Comparison of ENCODE assay signal across 24 cellular contexts in the genomic region with DNA sequence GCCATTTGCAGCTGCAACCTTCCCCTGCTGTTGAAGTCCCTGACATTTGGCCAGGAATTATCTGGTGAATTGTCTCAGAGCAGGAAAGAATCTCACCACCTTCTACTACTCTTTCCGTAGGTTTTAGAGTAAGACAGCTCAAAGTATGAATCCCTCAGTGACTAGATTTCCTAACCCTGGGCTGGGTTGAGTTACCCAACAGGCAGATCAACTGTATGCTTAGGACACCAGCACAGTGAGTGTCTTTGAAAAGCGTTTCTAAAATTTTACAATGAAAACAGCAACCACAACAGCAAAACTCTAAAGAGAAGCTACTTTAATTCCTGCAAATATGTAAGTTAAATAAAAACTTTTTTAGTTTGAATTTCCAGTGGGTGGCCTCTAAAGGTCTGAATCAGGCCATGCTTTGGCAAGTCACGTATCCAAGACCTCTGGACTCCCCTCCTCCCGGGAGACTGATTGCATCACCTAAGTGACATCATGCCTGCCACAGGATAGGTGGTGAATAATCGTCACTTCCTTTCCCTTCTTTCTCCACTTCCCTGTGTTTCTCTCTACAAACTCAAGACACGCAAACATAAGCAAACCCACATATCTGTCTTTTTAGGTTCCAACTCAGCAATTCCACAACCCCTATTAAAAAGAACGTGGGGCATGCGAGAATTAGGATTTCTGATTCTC. TPM values are rescaled to one million over a fixed set of nuclear protein-coding genes. Genes with fewer than 3 reads are reported as not detected.
DNase-seq lines count a peak whose midpoint lies in the region; ATAC-seq, FAIRE-seq and TF ChIP-seq lines count a peak whose summit lies in the region.
"Had no signal": no experiment of that assay in that cellular context is flagged by ENCODE, and none has a peak within 500 bp of the region (broad histone marks: within the 10 kb centered on the region; RNA-seq: fewer than 3 reads in every experiment).

No MANE protein-coding gene starts in this region.

- TF ChIP-seq RAD21 in HepG2 (CRISPR knock-in tag; IDR thresholded peaks at IDR 0.05): no peak

- no peak overlapping the region for H3K4me3 ChIP-seq in HepG2 (replicated peaks in 1 of 3; ENCODE audit: insufficient read depth in 1 of 3, low read depth in 2 of 3, low read length in 3 of 3)
- no peak overlapping the region for H3K4me3 ChIP-seq in right lobe of liver
- no peak overlapping the region for H3K4me3 ChIP-seq in fibroblast of mammary gland (ENCODE audit: control insufficient read depth, low read depth, low read length)
- H3K4me3 ChIP-seq in smooth muscle cell: no peak overlapping the region
- H3K4me3 ChIP-seq: BLaER1, coronary artery, SJCRH30, spleen had no signal

- H3K27ac ChIP-seq in HepG2 (ENCODE audit: extremely low read length, insufficient read depth, low read length) (no peak overlapping the region), right lobe of liver (no peak overlapping the region), smooth muscle cell (ENCODE audit: low read depth) (peak overlapping the region; percentile 54)
- H3K27ac ChIP-seq: BLaER1, coronary artery, foreskin keratinocyte, SJCRH30, spleen had no signal

- H4K20me1 ChIP-seq in HepG2 (ENCODE audit: insufficient read depth, low read length) (no peaks in the 10 kb centered on the region), smooth muscle cell (ENCODE audit: low read depth) (no peaks in the 10 kb centered on the region)
- H4K20me1 ChIP-seq: BLaER1 had no signal

- in situ Hi-C loops in HepG2 (cut with HindIII; ENCODE audit: extremely low pct_ligation_motif_present, low pct_unique_long_range_greater_than_20kb): no loop called here

- WGBS in HepG2 (ENCODE audit: low lambda C conversion rate): 28% methylated on average over 8 of the region's 8 CpGs
- WGBS in right lobe of liver (ENCODE audit: insufficient coverage, low coverage, low lambda C conversion rate, missing lambda C conversion rate): 54% methylated on average over 6 of the region's 8 CpGs
- WGBS in smooth muscle cell (ENCODE audit: low lambda C conversion rate): 71% methylated on average over 8 of the region's 8 CpGs

- no peaks in the 10 kb centered on the region for H3F3A ChIP-seq in smooth muscle cell (ENCODE audit: low read depth)

- H2AFZ ChIP-seq in HepG2 (ENCODE audit: low read length): no peak overlapping the region
- peak overlapping the region; percentile 7 for H2AFZ ChIP-seq in smooth muscle cell (ENCODE audit: low read depth)

- POLR2A ChIA-PET in HepG2 (lab: Yijun Ruan, JAX): no interaction called here

- intact Hi-C loops in HepG2 (cut with micrococcal nuclease; ENCODE audit: unreplicated experiment) (no loop called here), right lobe of liver (cut with DNase I) (no loop called here)

- no peaks in the 10 kb centered on the region for H3K36me3 ChIP-seq in HepG2 (replicated peaks in 1 of 2; ENCODE audit: control insufficient read depth in 1 of 2, insufficient read depth in 2 of 2, low read length in 2 of 2)
- no peaks in the 10 kb centered on the region for H3K36me3 ChIP-seq in right lobe of liver
- no peaks in the 10 kb centered on the region for H3K36me3 ChIP-seq in smooth muscle cell (ENCODE audit: low read depth)
- H3K36me3 ChIP-seq: BLaER1, SJCRH30, spleen had no signal

- H3K79me2 ChIP-seq in HepG2 (ENCODE audit: insufficient read depth, low read length) (no peaks in the 10 kb centered on the region), smooth muscle cell (ENCODE audit: low read depth) (no peaks in the 10 kb centered on the region)

- TF ChIP-seq EP300 in HepG2 (IDR thresholded peaks at IDR 0.05; ENCODE audit: low read depth in 2 of 2, low read length in 2 of 2): no peak
- no peak for TF ChIP-seq EP300 in HepG2 (CRISPR knock-in tag; IDR thresholded peaks at IDR 0.05; ENCODE audit: borderline replicate concordance)

- TF ChIP-seq CTCF in HepG2 (CRISPR knock-in tag; IDR thresholded peaks at IDR 0.05) (no peak), right lobe of liver (IDR thresholded peaks at IDR 0.05) (no peak), fibroblast of mammary gland (conservative IDR thresholded peaks at IDR 0.05; ENCODE audit: control insufficient read depth, insufficient read depth, low read depth, low read length) (no peak), smooth muscle cell (IDR thresholded peaks at IDR 0.05; ENCODE audit: borderline replicate concordance, insufficient read depth, poor library complexity, severe bottlenecking) (no peak)

- DNase-seq in HepG2 (ENCODE audit: low spot score): no peak
- no peak for DNase-seq in right lobe of liver
- peak; percentile 20 for DNase-seq in RKO (ENCODE audit: low spot score)
- peak; percentile 56 for DNase-seq in fibroblast of mammary gland (ENCODE audit: low read depth)
- no peak for DNase-seq in smooth muscle cell (lab: John Stamatoyannopoulos, UW; ENCODE audit: unreplicated experiment)
- no peak for DNase-seq in activated CD8-positive, alpha-beta memory T cell treated with anti-CD3 and anti-CD28 coated beads, Interleukin-2, amount 50 U/mL, for 4 hours
- DNase-seq in NCI-H226: no peak
- DNase-seq: activated T-cell treated with anti-CD3 and anti-CD28 coated beads, Interleukin-2, amount 50 U/mL, for 72 hours; kidney glomerular epithelial cell; natural killer cell; NCI-H1417; NCI-H2171; SJCRH30; spleen; stimulated activated CD4-positive, alpha-beta T cell treated with anti-CD3 and anti-CD28 coated beads, Interleukin-4, amount 100 ng/mL, for 4 hours had no signal

- ATAC-seq in HepG2 (no peak), right lobe of liver (no peak), HG02763 (IDR thresholded peaks at IDR 0.05; ENCODE audit: unreplicated experiment) (no peak)
- ATAC-seq: activated CD4-positive, CD25-positive, alpha-beta regulatory T cell treated with anti-CD3 and anti-CD28 coated beads, Interleukin-2, amount 50 U/mL, for 24 hours; activated T-cell treated with anti-CD3 and anti-CD28 coated beads, Interleukin-2, amount 50 U/mL, for 72 hours had no signal

- CTCF ChIA-PET in HepG2 (lab: Yijun Ruan, JAX; ENCODE audit: low intra/inter-chr PET ratio, low total read pairs): no interaction called here

- H3K4me2 ChIP-seq in HepG2 (ENCODE audit: low read depth, low read length): no peak overlapping the region
- H3K4me2 ChIP-seq in smooth muscle cell: no peak overlapping the region
- H3K4me2 ChIP-seq: BLaER1 had no signal

- no TSS peak for BruUV-seq in HepG2 (replicated peaks; lab: Mats Ljungman, UMichigan)

- no peak for FAIRE-seq in HepG2 (lab: Jason Lieb, UNC)
- FAIRE-seq: A204.1 had no signal

- H3K27me3 ChIP-seq in HepG2 (ENCODE audit: control insufficient read depth in 1 of 2, insufficient read depth in 2 of 2, low read length in 2 of 2) (no peaks in the 10 kb centered on the region; a peak in 1 of 5 replicates), right lobe of liver (no peaks in the 10 kb centered on the region), smooth muscle cell (ENCODE audit: low read depth) (no peaks in the 10 kb centered on the region)
- H3K27me3 ChIP-seq: BLaER1, foreskin keratinocyte, SJCRH30 had no signal

- no peak overlapping the region for H3K9ac ChIP-seq in HepG2 (ENCODE audit: insufficient read depth, low read depth, low read length)
- no peak overlapping the region for H3K9ac ChIP-seq in smooth muscle cell (ENCODE audit: low read depth)
- H3K9ac ChIP-seq: BLaER1 had no signal

- TF ChIP-seq POLR2A in HepG2 (IDR thresholded peaks at IDR 0.05; ENCODE audit: insufficient read depth in 1 of 2, low read depth in 2 of 2, low read length in 2 of 2): no peak
- TF ChIP-seq POLR2A in right lobe of liver (IDR thresholded peaks at IDR 0.05): no peak

- H3K4me1 ChIP-seq in HepG2 (ENCODE audit: insufficient read depth, low read length): no peaks in the 10 kb centered on the region
- peaks cover 0 to 6% (median 0%) of the 10 kb centered on the region in 4 donors for H3K4me1 ChIP-seq in right lobe of liver
- no peaks in the 10 kb centered on the region for H3K4me1 ChIP-seq in smooth muscle cell (ENCODE audit: low read depth)
- H3K4me1 ChIP-seq: BLaER1, foreskin keratinocyte, SJCRH30, spleen had no signal

- no peaks in the 10 kb centered on the region for H3K9me3 ChIP-seq in HepG2 (ENCODE audit: low read length)
- no peaks in the 10 kb centered on the region for H3K9me3 ChIP-seq in right lobe of liver
- H3K9me3 ChIP-seq in smooth muscle cell (replicated peaks; ENCODE audit: low read depth): no peaks in the 10 kb centered on the region
- H3K9me3 ChIP-seq: BLaER1, SJCRH30, spleen had no signal

RNA-seq across cellular contexts. Expression of gene OR8B12, which starts 7.8 kb away (rescaled TPM):
- not detected in 2 replicates for total RNA-seq in HepG2 (2016; rRNA removed; fragmentation: Illumina TruSeq; extraction: Trizol)
- total RNA-seq in HepG2 (2016; cell fraction: cytosol; rRNA removed; fragmentation: Illumina TruSeq; extraction: Trizol; ENCODE audit: low read depth): not detected in 2 replicates
- not detected in 2 replicates for total RNA-seq in HepG2 (2016; cell fraction: insoluble cytoplasmic fraction; rRNA removed; fragmentation: Illumina TruSeq; extraction: Trizol)
- not detected in 2 replicates for total RNA-seq in HepG2 (2016; cell fraction: membrane; rRNA removed; fragmentation: Illumina TruSeq; extraction: Trizol)
- total RNA-seq in HepG2 (2016; cell fraction: nucleus; rRNA removed; fragmentation: Illumina TruSeq; extraction: Trizol): not detected in 2 replicates
- polyA plus RNA-seq in HepG2 (2011; rRNA removed): not detected in 2 replicates
- polyA plus RNA-seq in HepG2 (2011; cell fraction: cytosol; rRNA removed): not detected in 2 replicates
- polyA plus RNA-seq in HepG2 (2011; cell fraction: nucleus; rRNA removed): not detected in 2 replicates
- not detected in 2 replicates for polyA plus RNA-seq in HepG2 (2012)
- not detected in 2 replicates for polyA plus RNA-seq in HepG2 (2016; cell fraction: cytosol; fragmentation: Illumina TruSeq; extraction: Trizol; ENCODE audit: low read depth)
- not detected in 2 replicates for polyA plus RNA-seq in HepG2 (2016; cell fraction: insoluble cytoplasmic fraction; fragmentation: Illumina TruSeq; extraction: Trizol; ENCODE audit: low read depth)
- not detected in 2 replicates for polyA plus RNA-seq in HepG2 (2016; cell fraction: membrane; fragmentation: Illumina TruSeq; extraction: Trizol; ENCODE audit: low read depth)
- not detected in 2 replicates for polyA plus RNA-seq in HepG2 (2016; cell fraction: nucleus; fragmentation: Illumina TruSeq; extraction: Trizol; ENCODE audit: insufficient read depth, low read depth)
- polyA minus RNA-seq in HepG2 (2011; rRNA and poly(A)+ RNA removed; ENCODE audit: low replicate concordance): not detected in 2 replicates
- not detected in 2 replicates for polyA minus RNA-seq in HepG2 (2011; cell fraction: cytosol; rRNA and poly(A)+ RNA removed)
- polyA minus RNA-seq in HepG2 (2011; cell fraction: nucleus; rRNA and poly(A)+ RNA removed): not detected in 2 replicates
- total RNA-seq in right lobe of liver: not detected
- total RNA-seq in smooth muscle cell: not detected in 2 replicates
- not detected in 2 replicates for polyA plus RNA-seq in smooth muscle cell
- total RNA-seq: activated T-cell treated with anti-CD3 and anti-CD28 coated beads, Interleukin-2, amount 50 U/mL, for 72 hours; foreskin keratinocyte; H9; natural killer cell; PC-3; progenitor cell of endocrine pancreas; SJCRH30; spleen had no signal
- polyA plus RNA-seq: foreskin keratinocyte, spleen had no signal

RNA-seq across cellular contexts. Expression of gene OR8A1, which starts 34.1 kb away (rescaled TPM):
- not detected in 2 replicates for total RNA-seq in HepG2 (2016; rRNA removed; fragmentation: Illumina TruSeq; extraction: Trizol)
- not detected in 2 replicates for total RNA-seq in HepG2 (2016; cell fraction: cytosol; rRNA removed; fragmentation: Illumina TruSeq; extraction: Trizol; ENCODE audit: low read depth)
- not detected in 2 replicates for total RNA-seq in HepG2 (2016; cell fraction: insoluble cytoplasmic fraction; rRNA removed; fragmentation: Illumina TruSeq; extraction: Trizol)
- total RNA-seq in HepG2 (2016; cell fraction: membrane; rRNA removed; fragmentation: Illumina TruSeq; extraction: Trizol): not detected in 2 replicates
- not detected in 2 replicates for total RNA-seq in HepG2 (2016; cell fraction: nucleus; rRNA removed; fragmentation: Illumina TruSeq; extraction: Trizol)
- polyA plus RNA-seq in HepG2 (2011; rRNA removed): not detected in 2 replicates
- polyA plus RNA-seq in HepG2 (2011; cell fraction: cytosol; rRNA removed): not detected in 2 replicates
- polyA plus RNA-seq in HepG2 (2011; cell fraction: nucleus; rRNA removed): not detected in 2 replicates
- not detected in 2 replicates for polyA plus RNA-seq in HepG2 (2012)
- polyA plus RNA-seq in HepG2 (2016; cell fraction: cytosol; fragmentation: Illumina TruSeq; extraction: Trizol; ENCODE audit: low read depth): not detected in 2 replicates
- not detected in 2 replicates for polyA plus RNA-seq in HepG2 (2016; cell fraction: insoluble cytoplasmic fraction; fragmentation: Illumina TruSeq; extraction: Trizol; ENCODE audit: low read depth)
- polyA plus RNA-seq in HepG2 (2016; cell fraction: membrane; fragmentation: Illumina TruSeq; extraction: Trizol; ENCODE audit: low read depth): not detected in 2 replicates
- not detected in 2 replicates for polyA plus RNA-seq in HepG2 (2016; cell fraction: nucleus; fragmentation: Illumina TruSeq; extraction: Trizol; ENCODE audit: insufficient read depth, low read depth)
- polyA minus RNA-seq in HepG2 (2011; rRNA and poly(A)+ RNA removed; ENCODE audit: low replicate concordance): not detected in 2 replicates
- not detected in 2 replicates for polyA minus RNA-seq in HepG2 (2011; cell fraction: cytosol; rRNA and poly(A)+ RNA removed)
- not detected in 2 replicates for polyA minus RNA-seq in HepG2 (2011; cell fraction: nucleus; rRNA and poly(A)+ RNA removed)
- total RNA-seq in right lobe of liver: not detected
- total RNA-seq in smooth muscle cell: not detected in 2 replicates
- polyA plus RNA-seq in smooth muscle cell: not detected in 2 replicates
- total RNA-seq: activated T-cell treated with anti-CD3 and anti-CD28 coated beads, Interleukin-2, amount 50 U/mL, for 72 hours; foreskin keratinocyte; H9; natural killer cell; progenitor cell of endocrine pancreas; SJCRH30; spleen had no signal
- polyA plus RNA-seq: foreskin keratinocyte, spleen had no signal

Comparison
In these comparisons a context has a peak if more than half of its experiments do, and no peak if none do; other contexts are left out.
1. DNase-seq: peak in RKO (single experiment) and fibroblast of mammary gland (single experiment); none in HepG2 (single experiment), right lobe of liver (0 of 3), smooth muscle cell (single experiment), activated CD8-positive, alpha-beta memory T cell treated with anti-CD3 and anti-CD28 coated beads, Interleukin-2, amount 50 U/mL, for 4 hours (single experiment) and NCI-H226 (single experiment).